In genomic region chr4:42906906-42907774, GRCh38 we compare ENCODE assay signal across 22 cellular contexts. TPM values are rescaled to one million over a fixed set of nuclear protein-coding genes. Genes with fewer than 3 reads are reported as not detected.
DNase-seq lines count a peak whose midpoint lies in the region; ATAC-seq and TF ChIP-seq lines count a peak whose summit lies in the region.
"Had no signal": no experiment of that assay in that cellular context is flagged by ENCODE, and none has a peak within 500 bp of the region (broad histone marks: within the 10 kb centered on the region; RNA-seq: fewer than 3 reads in every experiment).

No MANE protein-coding gene starts in this region.

- no peaks in the 10 kb centered on the region for H3K36me3 ChIP-seq in left lung
- H3K36me3 ChIP-seq: heart left ventricle had no signal

- H3K27ac ChIP-seq in VCaP (peak overlapping the region; percentile 57), left lung (no peak overlapping the region)
- H3K27ac ChIP-seq: heart left ventricle had no signal

- no peaks in the 10 kb centered on the region for H3K27me3 ChIP-seq in left lung
- H3K27me3 ChIP-seq: heart left ventricle had no signal

- TF ChIP-seq CTCF in VCaP (conservative IDR thresholded peaks at IDR 0.05) (no peak), left lung (IDR thresholded peaks at IDR 0.05) (no peak)

- intact Hi-C loops in left lung (cut with DNase I) = no loop called here

- no peaks in the 10 kb centered on the region for H3K4me1 ChIP-seq in left lung
- H3K4me1 ChIP-seq: heart left ventricle had no signal

- ATAC-seq in left lung = peak; percentile 44
- ATAC-seq in HG02610 (IDR thresholded peaks at IDR 0.05; ENCODE audit: unreplicated experiment) = no peak
- ATAC-seq: activated T-cell treated with anti-CD3 and anti-CD28 coated beads, Interleukin-2, amount 50 U/mL, for 4 hours; heart left ventricle; natural killer cell treated with Interleukin-12 subunit alpha and Interleukin-12 subunit beta and Interleukin-15 and Interleukin-18, amount 100 ng/mL, for 72 hours; Panc1; T-helper 17 cell had no signal

- DNase-seq in 8988T = peak; percentile 5
- peak; percentile 52 for DNase-seq in LoVo (ENCODE audit: low spot score)
- DNase-seq in left lung = no peak
- DNase-seq in cortex of kidney (lab: John Stamatoyannopoulos, UW) = no peak
- DNase-seq in activated CD4-positive, alpha-beta T cell treated with anti-CD3 and anti-CD28 coated beads for 48 hours = no peak
- no peak for DNase-seq in hippocampal formation (lab: John Stamatoyannopoulos, UW)
- DNase-seq: activated CD4-positive, alpha-beta T cell treated with anti-CD3 and anti-CD28 coated beads for 4 hours; activated T-cell treated with anti-CD3 and anti-CD28 coated beads, Interleukin-2, amount 50 U/mL, for 4 hours; CD8-positive, alpha-beta memory T cell; erythroblast; HCEC 1CT; heart left ventricle; NCI-H345; T-helper 17 cell had no signal

- no peak overlapping the region for H3K4me3 ChIP-seq in left lung
- H3K4me3 ChIP-seq: heart left ventricle had no signal

- H3K9me3 ChIP-seq in left lung = no peaks in the 10 kb centered on the region
- H3K9me3 ChIP-seq: heart left ventricle had no signal

RNA-seq across cellular contexts. Expression of gene GRXCR1, which starts 14.6 kb away (rescaled TPM):
- not detected for total RNA-seq in left lung
- total RNA-seq: A673; activated T-cell treated with anti-CD3 and anti-CD28 coated beads, Interleukin-2, amount 50 U/mL, for 4 hours; CD8-positive, alpha-beta memory T cell; heart left ventricle; lower leg skin; natural killer cell treated with Interleukin-12 subunit alpha and Interleukin-12 subunit beta and Interleukin-15 and Interleukin-18, amount 100 ng/mL, for 72 hours; skeletal muscle tissue; subcutaneous adipose tissue; T-helper 17 cell had no signal

Comparison
In these comparisons a context has a peak if more than half of its experiments do, and no peak if none do; other contexts are left out.
1. DNase-seq: peak in 8988T (single experiment) and LoVo (single experiment); none in left lung (0 of 2), cortex of kidney (single experiment), activated CD4-positive, alpha-beta T cell treated with anti-CD3 and anti-CD28 coated beads for 48 hours (single experiment) and hippocampal formation (0 of 2).